ENCODE assay signal across 8 cellular contexts in the genomic region with DNA sequence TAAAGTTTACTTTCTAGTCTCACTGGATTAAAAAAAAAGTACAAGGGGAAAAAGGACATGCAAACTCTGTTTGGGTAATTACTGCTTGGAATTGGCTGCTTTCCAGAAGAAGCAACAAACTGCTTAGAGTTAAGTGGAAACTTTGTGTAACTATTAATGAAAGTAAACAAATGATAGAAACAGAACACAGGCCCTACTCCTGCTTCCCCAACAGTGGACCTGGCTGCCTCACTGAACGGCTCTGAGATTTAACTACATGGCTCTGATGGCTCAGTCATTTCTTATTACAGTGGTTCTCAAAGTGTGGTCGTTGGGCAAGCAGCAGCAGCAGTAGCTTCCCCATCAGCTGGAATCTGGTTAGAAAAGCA.
DNase-seq lines count a peak whose midpoint lies in the region; ATAC-seq lines count a peak whose summit lies in the region.
"Had no signal": no experiment of that assay in that cellular context is flagged by ENCODE, and none has a peak within 500 bp of the region (broad histone marks: within the 10 kb centered on the region; RNA-seq: fewer than 3 reads in every experiment).

No MANE protein-coding gene starts in this region.

- peak; percentile 67 for DNase-seq in fibroblast of peridontal ligament (ENCODE audit: extremely low read depth)
- DNase-seq in smooth muscle cell of the brain vasculature (ENCODE audit: low read depth, low spot score): peak; percentile 17
- no peak for DNase-seq in NCI-H2081 treated with DMSO at 0.1 percent for 48 hours (lab: John Stamatoyannopoulos, UW)
- DNase-seq in OCI-M1 (lab: John Stamatoyannopoulos, UW): no peak
- no peak for DNase-seq in iPS-NIHi11 (ENCODE audit: low spot score)
- DNase-seq: activated effector memory CD4-positive, alpha-beta T cell treated with anti-CD3 and anti-CD28 coated beads, Interleukin-2, amount 50 U/mL, for 16 hours had no signal

- ATAC-seq in GM21529 (IDR thresholded peaks at IDR 0.05; ENCODE audit: unreplicated experiment): peak; percentile 84
- ATAC-seq in HG03520 (IDR thresholded peaks at IDR 0.05; ENCODE audit: unreplicated experiment): peak; percentile 54

Comparison
In these comparisons a context has a peak if more than half of its experiments do, and no peak if none do; other contexts are left out.
1. DNase-seq: peak in fibroblast of peridontal ligament (single experiment) and smooth muscle cell of the brain vasculature (single experiment); none in NCI-H2081 treated with DMSO at 0.1 percent for 48 hours (single experiment), OCI-M1 (single experiment) and iPS-NIHi11 (single experiment).